ENCODE assay signal across 24 cellular contexts in the genomic region with DNA sequence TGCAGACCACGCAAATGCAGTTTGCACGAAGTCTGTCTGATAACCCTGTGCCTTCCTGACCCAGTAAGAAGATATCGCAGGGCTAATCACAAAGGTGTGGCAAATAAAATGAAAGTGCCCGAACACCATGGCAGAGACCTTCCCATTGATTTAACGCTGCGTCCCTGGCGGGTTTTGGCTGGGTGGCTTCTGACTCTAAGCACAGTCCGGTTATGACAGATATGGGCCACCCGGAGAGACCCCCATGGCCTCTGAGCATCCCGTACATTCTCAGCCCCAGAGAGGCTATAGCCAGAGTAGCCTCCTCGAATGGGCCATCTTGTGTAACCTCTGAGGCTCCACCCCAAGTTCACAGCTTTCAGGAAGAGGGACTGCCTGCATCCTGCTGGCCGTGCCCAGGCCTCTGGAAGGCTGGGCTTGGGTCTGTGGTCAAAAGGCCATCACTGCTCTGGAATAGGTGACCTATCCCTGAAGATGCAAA. TPM values are rescaled to one million over a fixed set of nuclear protein-coding genes. Genes with fewer than 3 reads are reported as not detected.
DNase-seq lines count a peak whose midpoint lies in the region; ATAC-seq and TF ChIP-seq lines count a peak whose summit lies in the region.
"Had no signal": no experiment of that assay in that cellular context is flagged by ENCODE, and none has a peak within 500 bp of the region (broad histone marks: within the 10 kb centered on the region; RNA-seq: fewer than 3 reads in every experiment).

No MANE protein-coding gene starts in this region.

- TF ChIP-seq CTCF in natural killer cell (IDR thresholded peaks at IDR 0.05) (no peak), chondrocyte (IDR thresholded peaks at IDR 0.05) (no peak), thyroid gland (IDR thresholded peaks at IDR 0.05) (no peak)

- H3K27ac ChIP-seq in aorta (ENCODE audit: low read depth in 1 of 2, low read length in 2 of 2) (peak overlapping the region; percentile 90 to 92), thyroid gland (no peak overlapping the region)
- H3K27ac ChIP-seq: breast epithelium, esophagus squamous epithelium had no signal

- H3K27me3 Mint-ChIP-seq in natural killer cell treated with Interleukin-12 subunit alpha and Interleukin-12 subunit beta and Interleukin-15 and Interleukin-18, amount 100 ng/mL, for 72 hours, result peaks cover 34 to 46% of the 10 kb centered on the region in 2 donors
- H3K27me3 Mint-ChIP-seq in natural killer cell (ENCODE audit: low read depth in 2 of 2) (peaks cover 43 to 48% of the 10 kb centered on the region in 2 donors), chondrocyte (ENCODE audit: low read depth) (no peaks in the 10 kb centered on the region), T-helper 17 cell (peaks cover 82% of the 10 kb centered on the region)

- H3K36me3 Mint-ChIP-seq in natural killer cell treated with Interleukin-12 subunit alpha and Interleukin-12 subunit beta and Interleukin-15 and Interleukin-18, amount 100 ng/mL, for 72 hours, result no peaks in the 10 kb centered on the region
- H3K36me3 Mint-ChIP-seq in natural killer cell, result no peaks in the 10 kb centered on the region
- peaks cover 35% of the 10 kb centered on the region for H3K36me3 Mint-ChIP-seq in chondrocyte (ENCODE audit: low read depth)
- no peaks in the 10 kb centered on the region for H3K36me3 Mint-ChIP-seq in T-helper 17 cell (ENCODE audit: low read depth)
- H3K36me3 Mint-ChIP-seq: activated naive CD4-positive, alpha-beta T cell treated with anti-CD3 and anti-CD28 coated beads, Interleukin-2, amount 10 ng/mL, durations not matched to agents 7 days and 5 days; CD8-positive, alpha-beta memory T cell had no signal

- H3K4me3 Mint-ChIP-seq in natural killer cell treated with Interleukin-12 subunit alpha and Interleukin-12 subunit beta and Interleukin-15 and Interleukin-18, amount 100 ng/mL, for 72 hours, result no peak overlapping the region
- H3K4me3 Mint-ChIP-seq in natural killer cell, result no peak overlapping the region
- H3K4me3 Mint-ChIP-seq in chondrocyte (ENCODE audit: unreplicated experiment), result peak overlapping the region; percentile 91
- no peak overlapping the region for H3K4me3 Mint-ChIP-seq in T-helper 17 cell
- H3K4me3 Mint-ChIP-seq: activated naive CD4-positive, alpha-beta T cell treated with anti-CD3 and anti-CD28 coated beads, Interleukin-2, amount 10 ng/mL, durations not matched to agents 7 days and 5 days; activated T-cell treated with anti-CD3 and anti-CD28 coated beads, Interleukin-2, amount 50 U/mL, for 4 hours; CD8-positive, alpha-beta memory T cell had no signal

- peak; percentile 12 for DNase-seq in natural killer cell treated with Interleukin-12 subunit alpha and Interleukin-12 subunit beta and Interleukin-15 and Interleukin-18, amount 100 ng/mL, for 72 hours (ENCODE audit: low spot score)
- DNase-seq in natural killer cell (no peak), chondrocyte (ENCODE audit: low spot score) (no peak), mesenteric fat pad (ENCODE audit: low spot score) (peak; percentile 82), aorta (peak in 1 of 2 donors; percentile 52), CD1c-positive myeloid dendritic cell (ENCODE audit: extremely low spot score) (no peak), T-helper 17 cell (no peak), thyroid gland (no peak)
- DNase-seq: activated naive CD4-positive, alpha-beta T cell treated with anti-CD3 and anti-CD28 coated beads, Interleukin-2, amount 10 ng/mL, durations not matched to agents 7 days and 5 days; activated T-cell treated with anti-CD3 and anti-CD28 coated beads, Interleukin-2, amount 50 U/mL, for 4 hours; CD8-positive, alpha-beta memory T cell; DMS79; esophagus squamous epithelium; glutamatergic neuron; MG63; NCI-H146; NCI-H748 treated with DMSO at 0.1 percent for 48 hours; OCI-M1; stimulated activated CD4-positive, alpha-beta T cell treated with anti-CD3 and anti-CD28 coated beads, Interleukin-15, amount 100 ng/mL, for 24 hours; T-helper 9 cell had no signal

- WGBS in aorta, 2 donors, result 6 to 7% methylated on average over 12 of the region's 12 CpGs
- 53 to 75% methylated on average over 6 to 12 of the region's 12 CpGs for WGBS in thyroid gland, 2 donors

- H3K4me1 ChIP-seq in aorta (ENCODE audit: control insufficient read depth in 1 of 2, insufficient read depth in 2 of 2, low read length in 2 of 2) (no peaks in the 10 kb centered on the region), thyroid gland (peaks cover 0 to 4% of the 10 kb centered on the region in 2 donors)
- H3K4me1 ChIP-seq: breast epithelium had no signal

- TF ChIP-seq POLR2A in thyroid gland (IDR thresholded peaks at IDR 0.05), result no peak

- peaks cover 0 to 4% of the 10 kb centered on the region in 2 donors for H3K4me1 Mint-ChIP-seq in natural killer cell treated with Interleukin-12 subunit alpha and Interleukin-12 subunit beta and Interleukin-15 and Interleukin-18, amount 100 ng/mL, for 72 hours (ENCODE audit: low read depth in 2 of 2)
- H3K4me1 Mint-ChIP-seq in natural killer cell, result peaks cover 0 to 7% of the 10 kb centered on the region in 2 donors
- H3K4me1 Mint-ChIP-seq in chondrocyte (ENCODE audit: low read depth), result peaks cover 60% of the 10 kb centered on the region
- peaks cover 5% of the 10 kb centered on the region for H3K4me1 Mint-ChIP-seq in T-helper 17 cell

- H3K9me3 Mint-ChIP-seq in natural killer cell treated with Interleukin-12 subunit alpha and Interleukin-12 subunit beta and Interleukin-15 and Interleukin-18, amount 100 ng/mL, for 72 hours, result no peaks in the 10 kb centered on the region
- H3K9me3 Mint-ChIP-seq in natural killer cell (no peaks in the 10 kb centered on the region), chondrocyte (ENCODE audit: low read depth) (no peaks in the 10 kb centered on the region)
- H3K9me3 Mint-ChIP-seq: activated naive CD4-positive, alpha-beta T cell treated with anti-CD3 and anti-CD28 coated beads, Interleukin-2, amount 10 ng/mL, durations not matched to agents 7 days and 5 days; activated T-cell treated with anti-CD3 and anti-CD28 coated beads, Interleukin-2, amount 50 U/mL, for 4 hours had no signal

- H3K9me3 ChIP-seq in aorta (ENCODE audit: control insufficient read depth, low read length), result no peaks in the 10 kb centered on the region
- H3K9me3 ChIP-seq in T-helper 17 cell (ENCODE audit: control insufficient read depth, low read length, poor library complexity, severe bottlenecking), result no peaks in the 10 kb centered on the region
- H3K9me3 ChIP-seq in thyroid gland, result no peaks in the 10 kb centered on the region
- H3K9me3 ChIP-seq: breast epithelium, esophagus squamous epithelium, MG63 had no signal

- no peak overlapping the region for H3K27ac Mint-ChIP-seq in natural killer cell treated with Interleukin-12 subunit alpha and Interleukin-12 subunit beta and Interleukin-15 and Interleukin-18, amount 100 ng/mL, for 72 hours
- H3K27ac Mint-ChIP-seq in natural killer cell (no peak overlapping the region), chondrocyte (ENCODE audit: unreplicated experiment) (peak overlapping the region; percentile 99), T-helper 17 cell (no peak overlapping the region)
- H3K27ac Mint-ChIP-seq: activated naive CD4-positive, alpha-beta T cell treated with anti-CD3 and anti-CD28 coated beads, Interleukin-2, amount 10 ng/mL, durations not matched to agents 7 days and 5 days; CD8-positive, alpha-beta memory T cell had no signal

- H3K4me3 ChIP-seq in aorta (ENCODE audit: low read length in 2 of 2) (peak overlapping the region; percentile 85 to 98), thyroid gland (replicated peaks in 1 of 3) (no peak overlapping the region)
- H3K4me3 ChIP-seq: lung, MG63 had no signal

- intact Hi-C loops in natural killer cell (cut with micrococcal nuclease) (no loop called here), aorta (cut with DNase I) (loop anchor here in 1 of 2 donors (5.0 to 10.0 kb wide), 3 partner anchors 170 to 363 kb away; no protein-coding TSS in a partner anchor), thyroid gland (cut with DNase I) (no loop called here)

- ATAC-seq in natural killer cell treated with Interleukin-12 subunit alpha and Interleukin-12 subunit beta and Interleukin-15 and Interleukin-18, amount 100 ng/mL, for 72 hours, result no peak
- ATAC-seq in natural killer cell (no peak), aorta (ENCODE audit: low FRiP score) (no peak), T-helper 17 cell (no peak)
- ATAC-seq: activated T-cell treated with anti-CD3 and anti-CD28 coated beads, Interleukin-2, amount 50 U/mL, for 4 hours had no signal

- H3K27me3 ChIP-seq in aorta (ENCODE audit: control insufficient read depth in 1 of 2, insufficient read depth in 2 of 2, low read length in 1 of 2) (no peaks in the 10 kb centered on the region), thyroid gland (peaks cover 25% of the 10 kb centered on the region)
- H3K27me3 ChIP-seq: MG63 had no signal

- H3K36me3 ChIP-seq in aorta (ENCODE audit: control insufficient read depth in 1 of 2, insufficient read depth in 2 of 2, low read length in 1 of 2) (no peaks in the 10 kb centered on the region), thyroid gland (no peaks in the 10 kb centered on the region)
- H3K36me3 ChIP-seq: breast epithelium, esophagus squamous epithelium had no signal

RNA-seq across cellular contexts. Expression of gene FOXC2, which starts 5.5 kb away (rescaled TPM):
- total RNA-seq in natural killer cell treated with Interleukin-12 subunit alpha and Interleukin-12 subunit beta and Interleukin-15 and Interleukin-18, amount 100 ng/mL, for 72 hours, result not detected
- total RNA-seq in natural killer cell (under 1 TPM in 1 of 3 donors, not detected in 2; 0.14 TPM), chondrocyte (70.4 to 84.2 TPM (median 77.8 TPM) in 3 replicates), mesenteric fat pad (0.42 TPM), aorta (10 to 100 TPM; 29.0 to 45.4 TPM), T-helper 17 cell (not detected), thyroid gland (1 to 10 TPM; 1.9 to 4.0 (median 2.1) TPM)
- 10 to 100 TPM in 1 of 2 donors, 1 to 10 TPM in 1; 8.6 to 22.8 TPM for polyA plus RNA-seq in aorta
- total RNA-seq: activated T-cell treated with anti-CD3 and anti-CD28 coated beads, Interleukin-2, amount 50 U/mL, for 4 hours; CD8-positive, alpha-beta memory T cell; SK-MEL-5 had no signal
- polyA plus RNA-seq: CD8-positive, alpha-beta memory T cell; neural cell had no signal

RNA-seq across cellular contexts. Expression of gene FOXL1, which starts 6.3 kb away (rescaled TPM):
- total RNA-seq in natural killer cell treated with Interleukin-12 subunit alpha and Interleukin-12 subunit beta and Interleukin-15 and Interleukin-18, amount 100 ng/mL, for 72 hours, result not detected
- total RNA-seq in natural killer cell (under 1 TPM in 1 of 3 donors, not detected in 2; 0.10 TPM), chondrocyte (7.7 to 10.1 TPM (median 8.1 TPM) in 3 replicates), mesenteric fat pad (0.26 TPM), aorta (10 to 100 TPM; 23.8 to 34.4 TPM), T-helper 17 cell (under 1 TPM in 1 of 2 donors, not detected in 1; 0.13 TPM), thyroid gland (1 to 10 TPM in 2 of 4 donors, under 1 TPM in 2; 0.45 to 1.9 (median 1.1) TPM)
- 10 to 100 TPM in 1 of 2 donors, 1 to 10 TPM in 1; 4.3 to 11.9 TPM for polyA plus RNA-seq in aorta
- total RNA-seq: activated T-cell treated with anti-CD3 and anti-CD28 coated beads, Interleukin-2, amount 50 U/mL, for 4 hours; CD8-positive, alpha-beta memory T cell; SK-MEL-5 had no signal
- polyA plus RNA-seq: CD8-positive, alpha-beta memory T cell had no signal

RNA-seq across cellular contexts. Expression of gene MTHFSD, which starts 17.0 kb away (rescaled TPM):
- total RNA-seq in natural killer cell treated with Interleukin-12 subunit alpha and Interleukin-12 subunit beta and Interleukin-15 and Interleukin-18, amount 100 ng/mL, for 72 hours, result 10 to 100 TPM; 24.3 to 32.8 TPM
- total RNA-seq in natural killer cell (10 to 100 TPM; 14.3 to 22.0 (median 16.9) TPM), chondrocyte (8.1 to 13.2 TPM (median 8.5 TPM) in 3 replicates), mesenteric fat pad (10.2 TPM), aorta (10 to 100 TPM; 14.0 to 23.1 TPM), T-helper 17 cell (10 to 100 TPM; 10.8 to 13.1 TPM), thyroid gland (10 to 100 TPM; 21.2 to 27.4 (median 25.2) TPM)
- 10 to 100 TPM in 1 of 2 donors, 1 to 10 TPM in 1; 2.3 to 13.2 TPM for polyA plus RNA-seq in aorta

Comparison
In these comparisons a context has a peak if more than half of its experiments do, and no peak if none do; other contexts are left out.
1. DNase-seq: peak in natural killer cell treated with Interleukin-12 subunit alpha and Interleukin-12 subunit beta and Interleukin-15 and Interleukin-18, amount 100 ng/mL, for 72 hours (single experiment) and mesenteric fat pad (single experiment); none in natural killer cell (single experiment), chondrocyte (single experiment), CD1c-positive myeloid dendritic cell (single experiment), T-helper 17 cell (0 of 3) and thyroid gland (0 of 2).
2. H3K27ac ChIP-seq: peak in aorta (2 of 2); none in thyroid gland (0 of 3).
3. H3K4me3 ChIP-seq: peak in aorta (2 of 2); none in thyroid gland (0 of 3).
4. RNA of gene FOXC2, which starts 5.5 kb away (total RNA-seq): 70.4 to 84.2 TPM in chondrocyte and 29.0 to 45.4 TPM in aorta; 1.9 to 4.0 TPM in thyroid gland, 0.42 TPM in mesenteric fat pad (single experiment), not detected in T-helper 17 cell, not detected in natural killer cell treated with Interleukin-12 subunit alpha and Interleukin-12 subunit beta and Interleukin-15 and Interleukin-18, amount 100 ng/mL, for 72 hours and 0.14 TPM in natural killer cell; every median in the first group is over 4 times any median in the second.